ENCODE assay signal across 8 cellular contexts in genomic region chr1:81560629-81561028, GRCh38.
"Had no signal": no experiment of that assay in that cellular context is flagged by ENCODE, and none has a peak within 500 bp of the region (broad histone marks: within the 10 kb centered on the region; RNA-seq: fewer than 3 reads in every experiment).

No MANE protein-coding gene starts in this region.

- H3K27ac ChIP-seq: GM23248 had no signal

- DNase-seq: GM23248, H9, HCEC 1CT, HFFc6, KBM-7 had no signal

- ATAC-seq: HepG2 had no signal

- FAIRE-seq: H1, H54, HepG2 had no signal
